Comparison of ENCODE assay signal across 19 cellular contexts in the genomic region with DNA sequence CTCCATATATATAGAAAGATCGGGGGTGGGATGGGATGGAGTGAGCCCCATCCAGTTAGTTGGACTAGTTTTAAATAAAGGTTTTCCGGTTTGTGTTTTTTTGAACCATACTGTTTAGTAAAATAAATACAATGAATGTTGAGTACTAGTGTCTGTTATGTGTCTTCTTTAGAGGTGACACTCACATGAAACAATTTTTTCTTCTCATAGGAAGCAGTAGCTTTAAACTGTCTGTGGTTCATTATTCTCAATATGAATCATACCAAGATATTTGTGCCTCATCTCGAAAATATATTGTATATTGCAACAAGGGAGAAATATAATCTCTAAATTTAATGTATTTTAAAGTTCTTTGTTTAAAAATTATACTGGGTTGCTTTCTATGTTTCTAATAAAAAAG. TPM values are rescaled to one million over a fixed set of nuclear protein-coding genes. Genes with fewer than 3 reads are reported as not detected.
A peak's percentile ranks its signal among the peaks of the same experiment; 100 is the strongest.
DNase-seq lines count a peak whose midpoint lies in the region; ATAC-seq and TF ChIP-seq lines count a peak whose summit lies in the region.
"Had no signal": no experiment of that assay in that cellular context is flagged by ENCODE, and none has a peak within 500 bp of the region (broad histone marks: within the 10 kb centered on the region; RNA-seq: fewer than 3 reads in every experiment).

No MANE protein-coding gene starts in this region.

- TF ChIP-seq RAD21 in SK-N-SH (IDR thresholded peaks at IDR 0.05; ENCODE audit: low read length): no peak

- no peaks in the 10 kb centered on the region for H3K9me3 ChIP-seq in SK-N-SH

- H3F3A ChIP-seq in SK-N-SH (replicated peaks; ENCODE audit: insufficient read depth): no peaks in the 10 kb centered on the region

- H3K4me3 ChIP-seq in SK-N-SH (ENCODE audit: low read depth in 2 of 2, low read length in 1 of 2): no peak overlapping the region

- no peak overlapping the region for H2AFZ ChIP-seq in SK-N-SH (ENCODE audit: low read depth)

- no peaks in the 10 kb centered on the region for H3K4me1 ChIP-seq in SK-N-SH (ENCODE audit: control insufficient read depth in 1 of 2, insufficient read depth in 2 of 2, low read depth in 1 of 2, low read length in 1 of 2)

- H4K20me1 ChIP-seq in SK-N-SH (ENCODE audit: insufficient read depth): no peaks in the 10 kb centered on the region

- H3K36me3 ChIP-seq in SK-N-SH (replicated peaks in 1 of 2; ENCODE audit: control insufficient read depth in 1 of 2, insufficient read depth in 2 of 2, low read length in 1 of 2): peaks cover 73 to 81% of the 10 kb centered on the region in 2 experiments

- DNase-seq in SK-N-SH: no peak
- peak; percentile 5 for DNase-seq in non-pigmented ciliary epithelial cell (ENCODE audit: low read depth)
- no peak for DNase-seq in activated gamma-delta T cell (lab: John Stamatoyannopoulos, UW)
- DNase-seq in SIG-M5 (lab: John Stamatoyannopoulos, UW): no peak
- DNase-seq: activated CD4-positive, alpha-beta T cell treated with anti-CD3 and anti-CD28 coated beads, Interleukin-2, amount 50 U/mL, for 48 hours; activated naive CD4-positive, alpha-beta T cell; caudate nucleus; foreskin melanocyte; GF-D8; MM.1S; NCI-H2029 treated with DMSO at 0.1 percent for 48 hours; stimulated activated naive CD4-positive, alpha-beta T cell treated with Interleukin-2 at 50 U/mL for 16 hours; T-helper 9 cell had no signal

- no peaks in the 10 kb centered on the region for H3K79me2 ChIP-seq in SK-N-SH (ENCODE audit: insufficient read depth)

- no peak overlapping the region for H3K9ac ChIP-seq in SK-N-SH

- no peaks in the 10 kb centered on the region for H3K27me3 ChIP-seq in SK-N-SH (ENCODE audit: insufficient read depth)

- H3K27ac ChIP-seq in SK-N-SH (ENCODE audit: low read depth in 2 of 2, low read length in 1 of 2): peak overlapping the region in 1 of 2 experiments; percentile 21; a peak in 1 of 4 replicates
- H3K27ac ChIP-seq: 22Rv1 had no signal

- no peak overlapping the region for H3K4me2 ChIP-seq in SK-N-SH

- no peak for TF ChIP-seq EP300 in SK-N-SH (IDR thresholded peaks at IDR 0.05; ENCODE audit: borderline replicate concordance in 1 of 2, low read depth in 1 of 2, low read length in 1 of 2)

- 90% methylated on average over 3 of the region's 3 CpGs for WGBS in SK-N-SH (ENCODE audit: low lambda C conversion rate)

- no peak for TF ChIP-seq CTCF in SK-N-SH (IDR thresholded peaks at IDR 0.05)

- no peaks in the 10 kb centered on the region for H3K9me2 ChIP-seq in SK-N-SH

- ATAC-seq in SK-N-SH treated with all-trans-retinoic acid at 6 μM for 48 hours (peak; percentile 40; the same call in 1 of the 3 replicates), GM19395 (IDR thresholded peaks at IDR 0.05; ENCODE audit: unreplicated experiment) (peak; percentile 67), HG03095 (IDR thresholded peaks at IDR 0.05; ENCODE audit: unreplicated experiment) (peak; percentile 71), HG03108 (IDR thresholded peaks at IDR 0.05; ENCODE audit: unreplicated experiment) (no peak)
- ATAC-seq: sciatic nerve had no signal

- POLR2A ChIA-PET in SK-N-SH (lab: Yijun Ruan, JAX): no interaction called here

- CTCF ChIA-PET in SK-N-SH (lab: Yijun Ruan, JAX): interaction anchor here (1.0 to 1.7 kb wide), 2 partner anchors 15 to 59 kb away, joined by 3 to 5 read pairs; no protein-coding TSS in a partner anchor

TF ChIP-seq in SK-N-SH treated with all-trans-retinoic acid at 6 μM for 48 hours, 23 proteins besides CTCF, POLR2A, EP300 and RAD21 (continues in another document):
- TF ChIP-seq GLIS3 (CRISPR knock-in tag; IDR thresholded peaks at IDR 0.05) (no peak), ZC3H10 (CRISPR knock-in tag; IDR thresholded peaks at IDR 0.05) (no peak), TCF4 (CRISPR knock-in tag; IDR thresholded peaks at IDR 0.05; ENCODE audit: borderline replicate concordance) (no peak), TOX (CRISPR knock-in tag; IDR thresholded peaks at IDR 0.05; ENCODE audit: borderline replicate concordance) (no peak), ESRRG (CRISPR knock-in tag; IDR thresholded peaks at IDR 0.05) (no peak), ZNF565 (CRISPR knock-in tag; conservative IDR thresholded peaks at IDR 0.05; ENCODE audit: low read depth) (no peak)
- TF ChIP-seq, protein P1, sequence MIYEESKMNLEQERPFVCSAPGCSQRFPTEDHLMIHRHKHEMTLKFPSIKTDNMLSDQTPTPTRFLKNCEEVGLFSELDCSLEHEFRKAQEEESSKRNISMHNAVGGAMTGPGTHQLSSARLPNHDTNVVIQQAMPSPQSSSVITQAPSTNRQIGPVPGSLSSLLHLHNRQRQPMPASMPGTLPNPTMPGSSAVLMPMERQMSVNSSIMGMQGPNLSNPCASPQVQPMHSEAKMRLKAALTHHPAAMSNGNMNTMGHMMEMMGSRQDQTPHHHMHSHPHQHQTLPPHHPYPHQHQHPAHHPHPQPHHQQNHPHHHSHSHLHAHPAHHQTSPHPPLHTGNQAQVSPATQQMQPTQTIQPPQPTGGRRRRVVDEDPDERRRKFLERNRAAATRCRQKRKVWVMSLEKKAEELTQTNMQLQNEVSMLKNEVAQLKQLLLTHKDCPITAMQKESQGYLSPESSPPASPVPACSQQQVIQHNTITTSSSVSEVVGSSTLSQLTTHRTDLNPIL (CRISPR knock-in tag; IDR thresholded peaks at IDR 0.05; ENCODE audit: low read depth): no peak
- TF ChIP-seq, protein P2, sequence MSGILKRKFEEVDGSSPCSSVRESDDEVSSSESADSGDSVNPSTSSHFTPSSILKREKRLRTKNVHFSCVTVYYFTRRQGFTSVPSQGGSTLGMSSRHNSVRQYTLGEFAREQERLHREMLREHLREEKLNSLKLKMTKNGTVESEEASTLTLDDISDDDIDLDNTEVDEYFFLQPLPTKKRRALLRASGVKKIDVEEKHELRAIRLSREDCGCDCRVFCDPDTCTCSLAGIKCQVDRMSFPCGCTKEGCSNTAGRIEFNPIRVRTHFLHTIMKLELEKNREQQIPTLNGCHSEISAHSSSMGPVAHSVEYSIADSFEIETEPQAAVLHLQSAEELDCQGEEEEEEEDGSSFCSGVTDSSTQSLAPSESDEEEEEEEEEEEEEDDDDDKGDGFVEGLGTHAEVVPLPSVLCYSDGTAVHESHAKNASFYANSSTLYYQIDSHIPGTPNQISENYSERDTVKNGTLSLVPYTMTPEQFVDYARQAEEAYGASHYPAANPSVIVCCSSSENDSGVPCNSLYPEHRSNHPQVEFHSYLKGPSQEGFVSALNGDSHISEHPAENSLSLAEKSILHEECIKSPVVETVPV (CRISPR knock-in tag; IDR thresholded peaks at IDR 0.05): no peak

TF ChIP-seq in SK-N-SH, 30 proteins besides CTCF, POLR2A, EP300 and RAD21:
- TF ChIP-seq SIN3A (IDR thresholded peaks at IDR 0.05; ENCODE audit: borderline replicate concordance, low read depth, low read length) (no peak), CHD2 (IDR thresholded peaks at IDR 0.05; ENCODE audit: low read length, partially characterized antibody) (no peak), FOSL2 (IDR thresholded peaks at IDR 0.05; ENCODE audit: borderline replicate concordance, low read depth) (no peak), NFIC (IDR thresholded peaks at IDR 0.05; ENCODE audit: borderline replicate concordance) (no peak), FOXJ3 (CRISPR knock-in tag; IDR thresholded peaks at IDR 0.05) (no peak), JUND (IDR thresholded peaks at IDR 0.05) (no peak)
- TF ChIP-seq, protein P3, sequence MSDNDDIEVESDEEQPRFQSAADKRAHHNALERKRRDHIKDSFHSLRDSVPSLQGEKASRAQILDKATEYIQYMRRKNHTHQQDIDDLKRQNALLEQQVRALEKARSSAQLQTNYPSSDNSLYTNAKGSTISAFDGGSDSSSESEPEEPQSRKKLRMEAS (IDR thresholded peaks at IDR 0.05; ENCODE audit: low read depth): no peak
TF ChIP-seq in SK-N-SH: peak in this region for 0.

RNA-seq across cellular contexts. Expression of a gene that starts 33.4 kb away (rescaled TPM):
- polyA plus RNA-seq in SK-N-SH (2012; rRNA removed): 22.2 and 28.0 TPM in 2 replicates
- 25.0 and 26.3 TPM in 2 replicates for polyA plus RNA-seq in SK-N-SH (2012; cell fraction: cytosol; rRNA removed)
- polyA plus RNA-seq in SK-N-SH (2012; cell fraction: nucleus; rRNA removed): 37.1 and 60.8 TPM in 2 replicates

RNA-seq across cellular contexts. Expression of a gene that starts 38.8 kb away (rescaled TPM):
- 55.2 and 93.1 TPM in 2 replicates for polyA plus RNA-seq in SK-N-SH (2012; rRNA removed)
- 101 and 111 TPM in 2 replicates for polyA plus RNA-seq in SK-N-SH (2012; cell fraction: cytosol; rRNA removed)
- 13.0 and 37.4 TPM in 2 replicates for polyA plus RNA-seq in SK-N-SH (2012; cell fraction: nucleus; rRNA removed)
